18 cellular contexts compared by ENCODE assay signal in genomic region chr5:14025566-14026276, GRCh38.
"Had no signal": no experiment of that assay in that cellular context is flagged by ENCODE, and none has a peak within 500 bp of the region (broad histone marks: within the 10 kb centered on the region; RNA-seq: fewer than 3 reads in every experiment).

No MANE protein-coding gene starts in this region.

- H3K27ac ChIP-seq: coronary artery, epithelial cell of prostate, psoas muscle, spleen, tibial artery had no signal

- ATAC-seq: left ventricle myocardium superior; natural killer cell; psoas muscle; sciatic nerve; stimulated activated memory B cell treated with anti-CD40 and anti-IgM and Interleukin-4, amounts not matched to agents 10 μg/mL and 1 μg/mL and 100 μg/mL, for 72 hours had no signal

- DNase-seq: activated CD4-positive, alpha-beta T cell treated with anti-CD3 and anti-CD28 coated beads, Interleukin-2, amount 10 ng/mL, durations not matched to agents 7 days and 5 days; activated CD4-positive, CD25-positive, alpha-beta regulatory T cell; activated CD8-positive, alpha-beta memory T cell treated with anti-CD3 and anti-CD28 coated beads for 24 hours; activated naive CD4-positive, alpha-beta T cell treated with anti-CD3 and anti-CD28 coated beads for 36 hours; central memory CD4-positive, alpha-beta T cell; effector CD8-positive, alpha-beta T cell; immature natural killer cell; left ventricle myocardium superior; natural killer cell; nucleus accumbens; psoas muscle; spleen; stimulated activated CD4-positive, alpha-beta T cell treated with anti-CD3 and anti-CD28 coated beads, Interleukin-1b, Interleukin-23, amount 100 ng/mL, for 48 hours; tibial artery had no signal

- H3K36me3 ChIP-seq: spleen, tibial artery had no signal

- H3K4me1 ChIP-seq: psoas muscle, spleen, tibial artery had no signal

- H3K27me3 ChIP-seq: tibial artery had no signal

- H3K9me3 ChIP-seq: psoas muscle, spleen, tibial artery had no signal

- H3K4me3 ChIP-seq: coronary artery, psoas muscle, spleen, tibial artery had no signal
